In the genomic region with DNA sequence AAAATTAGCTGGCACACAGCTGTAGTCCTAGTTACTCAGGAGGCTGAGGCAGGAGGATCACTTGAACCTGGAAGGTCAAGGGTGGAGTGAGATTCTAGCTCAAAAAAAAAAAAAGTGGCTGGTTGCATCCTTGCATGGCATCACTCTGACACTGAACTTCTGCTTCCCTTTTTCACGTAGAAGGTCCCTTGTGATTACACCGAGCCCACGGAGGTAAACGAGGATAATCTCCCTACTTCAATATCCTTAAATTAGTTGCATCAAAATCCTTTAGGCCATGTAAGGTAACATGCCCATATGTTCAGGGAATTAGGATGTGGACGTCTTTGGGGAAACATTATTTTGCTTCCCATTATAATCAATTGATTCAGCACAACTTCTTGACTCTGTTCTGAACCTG, we compare ENCODE assay signal across 13 cellular contexts. TPM values are rescaled to one million over a fixed set of nuclear protein-coding genes. Genes with fewer than 3 reads are reported as not detected.
DNase-seq lines count a peak whose midpoint lies in the region; TF ChIP-seq lines count a peak whose summit lies in the region.
"Had no signal": no experiment of that assay in that cellular context is flagged by ENCODE, and none has a peak within 500 bp of the region (broad histone marks: within the 10 kb centered on the region; RNA-seq: fewer than 3 reads in every experiment).

No MANE protein-coding gene starts in this region.

- H3K36me3 ChIP-seq in WERI-Rb-1 (no peaks in the 10 kb centered on the region), testis (ENCODE audit: low read depth, missing control alignments) (no peaks in the 10 kb centered on the region)
- H3K36me3 ChIP-seq: BE2C had no signal

- TF ChIP-seq CTCF in WERI-Rb-1 (IDR thresholded peaks at IDR 0.05; ENCODE audit: low read depth, low read length): no peak
- TF ChIP-seq CTCF in testis (IDR thresholded peaks at IDR 0.05): no peak

- H3K9me3 ChIP-seq in WERI-Rb-1 (ENCODE audit: severe bottlenecking) (no peaks in the 10 kb centered on the region), testis (no peaks in the 10 kb centered on the region)
- H3K9me3 ChIP-seq: BE2C, Caco-2 had no signal

- WGBS in testis, 2 donors: 77 to 81% methylated on average over 5 of the region's 5 CpGs

- DNase-seq in AML-193 (lab: John Stamatoyannopoulos, UW): peak; percentile 12 to 33
- peak; percentile 50 for DNase-seq in D341Med (ENCODE audit: low spot score)
- DNase-seq in NCI-H524 treated with DMSO at 0.1 percent for 48 hours (lab: John Stamatoyannopoulos, UW): peak; percentile 75
- DNase-seq in WERI-Rb-1: peak; percentile 54
- DNase-seq in C1 segment of cervical spinal cord (lab: John Stamatoyannopoulos, UW): no peak
- no peak for DNase-seq in nucleus accumbens (lab: John Stamatoyannopoulos, UW)
- DNase-seq in testis: no peak
- DNase-seq: BE2C; Caco-2; CD8-positive, alpha-beta memory T cell; DMS 273 treated with DMSO at 0.1 percent for 48 hours; HCEC 1CT; HFFc6 had no signal

- TF ChIP-seq POLR2A in testis (IDR thresholded peaks at IDR 0.05): no peak

- intact Hi-C loops in testis (cut with DNase I; ENCODE audit: low total_unique reads): no loop called here

- peak overlapping the region; percentile 30 for H3K27ac ChIP-seq in WERI-Rb-1
- H3K27ac ChIP-seq in testis: no peak overlapping the region

- no peaks in the 10 kb centered on the region for H3K4me1 ChIP-seq in testis

- no peaks in the 10 kb centered on the region for H3K27me3 ChIP-seq in WERI-Rb-1 (ENCODE audit: insufficient read depth, low read depth, severe bottlenecking)
- no peaks in the 10 kb centered on the region for H3K27me3 ChIP-seq in testis

- H3K4me3 ChIP-seq in WERI-Rb-1 (ENCODE audit: low read depth, low read length) (peak overlapping the region; percentile 7; the same call in 1 of the 2 replicates), testis (no peak overlapping the region)

RNA-seq across cellular contexts. Expression of gene PPP4R4, which starts 4.0 kb away (rescaled TPM):
- total RNA-seq in testis: 10 to 100 TPM; 24.3 to 26.7 TPM
- polyA plus RNA-seq in testis (ENCODE audit: insufficient read depth, low read depth, low replicate concordance): 15.8 TPM

RNA-seq across cellular contexts. Expression of gene IFI27L2, which starts 40.7 kb away (rescaled TPM):
- total RNA-seq in testis: 100 to 1,000 TPM; 182 to 187 TPM
- polyA plus RNA-seq in testis (ENCODE audit: insufficient read depth, low read depth, low replicate concordance): 71.8 TPM

RNA-seq across cellular contexts. Expression of gene IFI27, which starts 59.6 kb away (rescaled TPM):
- 100 to 1,000 TPM; 388 to 531 TPM for total RNA-seq in testis
- 312 TPM for polyA plus RNA-seq in testis (ENCODE audit: insufficient read depth, low read depth, low replicate concordance)

Comparison
In these comparisons a context has a peak if more than half of its experiments do, and no peak if none do; other contexts are left out.
1. DNase-seq: peak in AML-193 (2 of 2), D341Med (single experiment), NCI-H524 treated with DMSO at 0.1 percent for 48 hours (single experiment) and WERI-Rb-1 (single experiment); none in C1 segment of cervical spinal cord (0 of 14), nucleus accumbens (0 of 56) and testis (single experiment).